1 cellular context compared by ENCODE assay signal in the genomic region with DNA sequence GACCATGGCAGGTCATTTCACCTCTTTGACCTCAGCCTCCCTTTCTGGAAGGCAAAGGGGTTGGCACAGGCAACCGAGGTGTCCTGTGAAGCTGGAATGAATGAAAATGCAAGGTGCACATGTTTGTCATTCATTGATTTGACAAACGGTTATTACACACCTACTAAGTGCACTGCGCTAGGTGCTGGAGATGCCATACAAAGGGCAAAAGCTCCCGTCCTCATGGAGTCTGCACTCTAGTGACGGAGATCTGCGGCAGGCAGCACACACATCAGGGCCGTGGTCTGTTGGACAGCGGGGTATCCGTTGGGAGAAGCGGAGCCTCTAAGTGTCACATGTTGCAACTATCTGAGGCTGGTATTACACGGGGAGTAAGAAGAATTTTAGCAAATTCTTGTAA.
TF ChIP-seq lines count a peak whose summit lies in the region.

No MANE protein-coding gene starts in this region.

TF ChIP-seq in GM23338, 12 proteins besides CTCF, POLR2A, EP300 and RAD21:
- no peak for TF ChIP-seq ZNF462 (CRISPR knock-in tag; IDR thresholded peaks at IDR 0.05)
- no peak for TF ChIP-seq EZH2 (IDR thresholded peaks at IDR 0.05; ENCODE audit: low read depth, unreplicated experiment)
- TF ChIP-seq CREB1 (CRISPR knock-in tag; IDR thresholded peaks at IDR 0.05; ENCODE audit: low read depth): no peak
- TF ChIP-seq STAT1 (IDR thresholded peaks at IDR 0.05; ENCODE audit: unreplicated experiment): no peak
- TF ChIP-seq EZH2phosphoT487 (IDR thresholded peaks at IDR 0.05; ENCODE audit: unreplicated experiment): no peak
- no peak for TF ChIP-seq JUNB (IDR thresholded peaks at IDR 0.05; ENCODE audit: unreplicated experiment)
- no peak for TF ChIP-seq POLR2AphosphoS5 (IDR thresholded peaks at IDR 0.05; ENCODE audit: low read depth)
- no peak for TF ChIP-seq ZNF114 (CRISPR knock-in tag; IDR thresholded peaks at IDR 0.05)
- no peak for TF ChIP-seq REST (IDR thresholded peaks at IDR 0.05; ENCODE audit: unreplicated experiment)
- no peak for TF ChIP-seq ZNF331 (CRISPR knock-in tag; IDR thresholded peaks at IDR 0.05; ENCODE audit: low read depth)
- no peak for TF ChIP-seq ETS1 (IDR thresholded peaks at IDR 0.05)
- TF ChIP-seq NANOG (IDR thresholded peaks at IDR 0.05; ENCODE audit: borderline replicate concordance): no peak
